27 cellular contexts compared by ENCODE assay signal in the genomic region with DNA sequence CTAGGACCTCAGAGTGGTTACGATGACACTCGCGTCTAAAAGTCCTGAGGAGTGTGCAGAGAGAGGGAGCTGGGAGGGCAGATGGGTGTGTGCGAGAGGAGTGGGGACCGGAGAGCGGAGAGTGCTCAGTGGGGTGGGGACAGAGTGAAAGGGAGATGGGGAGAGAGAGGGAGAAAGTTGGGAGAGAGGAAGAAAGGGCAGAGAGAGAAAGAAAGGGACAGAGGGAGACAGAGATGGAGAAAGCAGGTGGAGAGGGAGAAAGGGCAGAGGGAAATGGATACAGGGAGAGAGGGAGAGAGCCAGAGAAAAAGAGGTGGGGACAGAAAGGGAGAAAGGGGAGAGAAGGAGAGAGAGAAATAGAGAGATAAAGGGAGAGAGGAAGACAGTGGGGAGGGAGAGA.
"Had no signal": no experiment of that assay in that cellular context is flagged by ENCODE, and none has a peak within 500 bp of the region (broad histone marks: within the 10 kb centered on the region; RNA-seq: fewer than 3 reads in every experiment).

No MANE protein-coding gene starts in this region.

- H3K27ac Mint-ChIP-seq: immature natural killer cell, memory B cell, type B pancreatic cell had no signal

- H3K4me3 Mint-ChIP-seq: effector memory CD8-positive, alpha-beta T cell; immature natural killer cell; memory B cell; natural killer cell; neural crest cell; type B pancreatic cell had no signal

- H3K27ac ChIP-seq: esophagus squamous epithelium, heart right ventricle, psoas muscle, testis, tibial artery had no signal

- ATAC-seq: effector memory CD8-positive, alpha-beta T cell; natural killer cell; psoas muscle had no signal

- FAIRE-seq: endometrium, small intestine had no signal

- H3K36me3 Mint-ChIP-seq: immature natural killer cell, memory B cell, natural killer cell, type B pancreatic cell had no signal

- DNase-seq: cortex of kidney; effector memory CD8-positive, alpha-beta T cell; erythroblast; esophagus squamous epithelium; foreskin melanocyte; glutamatergic neuron; heart right ventricle; hippocampal formation; immature natural killer cell; islet precursor cell; kidney glomerular epithelial cell; natural killer cell; nucleus accumbens; psoas muscle; right cardiac atrium; small intestine; stimulated activated CD4-positive, alpha-beta T cell treated with anti-CD3 and anti-CD28 coated beads, Interleukin-15, amount 100 ng/mL, for 24 hours; stimulated activated CD4-positive, alpha-beta T cell treated with anti-CD3 and anti-CD28 coated beads, Interleukin-2, amount 100 ng/mL, for 48 hours; stimulated activated naive CD4-positive, alpha-beta T cell; substantia nigra; testis had no signal

- H3K4me3 ChIP-seq: esophagus squamous epithelium, heart right ventricle, lung, psoas muscle, testis, tibial artery had no signal

- H3K9me3 ChIP-seq: esophagus squamous epithelium, heart right ventricle, psoas muscle, testis, tibial artery had no signal

- H3K4me1 ChIP-seq: esophagus squamous epithelium, heart right ventricle, psoas muscle, testis, tibial artery had no signal

- H3K4me1 Mint-ChIP-seq: immature natural killer cell, memory B cell, neural crest cell had no signal

- H3K36me3 ChIP-seq: esophagus squamous epithelium, heart right ventricle, tibial artery had no signal

- H3K27me3 ChIP-seq: testis had no signal
